16 cellular contexts compared by ENCODE assay signal in genomic region chr1:222373831-222374603, GRCh38.
"Had no signal": no experiment of that assay in that cellular context is flagged by ENCODE, and none has a peak within 500 bp of the region (broad histone marks: within the 10 kb centered on the region; RNA-seq: fewer than 3 reads in every experiment).

No MANE protein-coding gene starts in this region.

- H3K36me3 Mint-ChIP-seq: activated naive CD8-positive, alpha-beta T cell treated with anti-CD3 and anti-CD28 coated beads, Interleukin-2, amount 10 ng/mL, durations not matched to agents 7 days and 5 days; mesothelial cell of epicardium; stimulated activated memory B cell treated with anti-CD40 and anti-IgM and Interleukin-4, amounts not matched to agents 10 μg/mL and 1 μg/mL and 100 μg/mL, for 72 hours had no signal

- H3K4me1 ChIP-seq: esophagus squamous epithelium, pancreas had no signal

- H3K27me3 ChIP-seq: esophagus squamous epithelium, pancreas had no signal

- H3K27me3 Mint-ChIP-seq: activated CD4-positive, alpha-beta memory T cell treated with anti-CD3 and anti-CD28 coated beads, Interleukin-2, amount 10 ng/mL, durations not matched to agents 7 days and 5 days; activated CD4-positive, alpha-beta T cell treated with anti-CD3 and anti-CD28 coated beads for 36 hours; activated naive CD8-positive, alpha-beta T cell treated with anti-CD3 and anti-CD28 coated beads, Interleukin-2, amount 10 ng/mL, durations not matched to agents 7 days and 5 days; activated T-cell treated with anti-CD3 and anti-CD28 coated beads, Interleukin-2, amount 50 U/mL, for 24 hours; stimulated activated memory B cell treated with anti-CD40 and anti-IgM and Interleukin-4, amounts not matched to agents 10 μg/mL and 1 μg/mL and 100 μg/mL, for 72 hours had no signal

- DNase-seq: activated CD4-positive, alpha-beta memory T cell treated with anti-CD3 and anti-CD28 coated beads, Interleukin-2, amount 10 ng/mL, durations not matched to agents 7 days and 5 days; activated CD4-positive, alpha-beta T cell treated with anti-CD3 and anti-CD28 coated beads for 36 hours; activated effector memory CD4-positive, alpha-beta T cell treated with anti-CD3 and anti-CD28 coated beads, Interleukin-2, amount 50 U/mL, for 16 hours; activated naive CD8-positive, alpha-beta T cell treated with anti-CD3 and anti-CD28 coated beads, Interleukin-2, amount 10 ng/mL, durations not matched to agents 7 days and 5 days; activated T-cell treated with anti-CD3 and anti-CD28 coated beads, Interleukin-2, amount 50 U/mL, for 24 hours; cortex of kidney; effector CD4-positive, alpha-beta T cell; esophagus squamous epithelium; foreskin fibroblast; pancreas; substantia nigra; trophoblast cell; WERI-Rb-1 had no signal

- H3K4me3 Mint-ChIP-seq: activated CD4-positive, alpha-beta memory T cell treated with anti-CD3 and anti-CD28 coated beads, Interleukin-2, amount 10 ng/mL, durations not matched to agents 7 days and 5 days; activated CD4-positive, alpha-beta T cell treated with anti-CD3 and anti-CD28 coated beads for 36 hours; activated naive CD8-positive, alpha-beta T cell treated with anti-CD3 and anti-CD28 coated beads, Interleukin-2, amount 10 ng/mL, durations not matched to agents 7 days and 5 days; activated T-cell treated with anti-CD3 and anti-CD28 coated beads, Interleukin-2, amount 50 U/mL, for 24 hours; mesothelial cell of epicardium; stimulated activated memory B cell treated with anti-CD40 and anti-IgM and Interleukin-4, amounts not matched to agents 10 μg/mL and 1 μg/mL and 100 μg/mL, for 72 hours; T-helper 1 cell treated with Interleukin-12 subunit alpha and Interleukin-12 subunit beta and Interleukin-4 antibody, amounts not matched to agents 30 μg/mL and 1 μg/mL, for 36 hours had no signal

- H3K27ac Mint-ChIP-seq: activated CD4-positive, alpha-beta memory T cell treated with anti-CD3 and anti-CD28 coated beads, Interleukin-2, amount 10 ng/mL, durations not matched to agents 7 days and 5 days; activated CD4-positive, alpha-beta T cell treated with anti-CD3 and anti-CD28 coated beads for 36 hours; activated naive CD8-positive, alpha-beta T cell treated with anti-CD3 and anti-CD28 coated beads, Interleukin-2, amount 10 ng/mL, durations not matched to agents 7 days and 5 days; activated T-cell treated with anti-CD3 and anti-CD28 coated beads, Interleukin-2, amount 50 U/mL, for 24 hours; mesothelial cell of epicardium; stimulated activated memory B cell treated with anti-CD40 and anti-IgM and Interleukin-4, amounts not matched to agents 10 μg/mL and 1 μg/mL and 100 μg/mL, for 72 hours; T-helper 1 cell treated with Interleukin-12 subunit alpha and Interleukin-12 subunit beta and Interleukin-4 antibody, amounts not matched to agents 30 μg/mL and 1 μg/mL, for 36 hours had no signal

- ATAC-seq: activated CD4-positive, alpha-beta T cell treated with anti-CD3 and anti-CD28 coated beads for 36 hours; pancreas; stimulated activated memory B cell treated with anti-CD40 and anti-IgM and Interleukin-4, amounts not matched to agents 10 μg/mL and 1 μg/mL and 100 μg/mL, for 72 hours had no signal

- H3K9me3 ChIP-seq: esophagus squamous epithelium, pancreas had no signal

- H3K4me3 ChIP-seq: esophagus squamous epithelium, pancreas had no signal

- H3K36me3 ChIP-seq: esophagus squamous epithelium, pancreas, WERI-Rb-1 had no signal

- H3K27ac ChIP-seq: esophagus squamous epithelium, pancreas, WERI-Rb-1 had no signal

- H3K4me1 Mint-ChIP-seq: activated CD4-positive, alpha-beta memory T cell treated with anti-CD3 and anti-CD28 coated beads, Interleukin-2, amount 10 ng/mL, durations not matched to agents 7 days and 5 days; activated naive CD8-positive, alpha-beta T cell treated with anti-CD3 and anti-CD28 coated beads, Interleukin-2, amount 10 ng/mL, durations not matched to agents 7 days and 5 days; stimulated activated memory B cell treated with anti-CD40 and anti-IgM and Interleukin-4, amounts not matched to agents 10 μg/mL and 1 μg/mL and 100 μg/mL, for 72 hours had no signal

- H3K9me3 Mint-ChIP-seq: activated CD4-positive, alpha-beta memory T cell treated with anti-CD3 and anti-CD28 coated beads, Interleukin-2, amount 10 ng/mL, durations not matched to agents 7 days and 5 days; activated T-cell treated with anti-CD3 and anti-CD28 coated beads, Interleukin-2, amount 50 U/mL, for 24 hours; mesothelial cell of epicardium; stimulated activated memory B cell treated with anti-CD40 and anti-IgM and Interleukin-4, amounts not matched to agents 10 μg/mL and 1 μg/mL and 100 μg/mL, for 72 hours; T-helper 1 cell treated with Interleukin-12 subunit alpha and Interleukin-12 subunit beta and Interleukin-4 antibody, amounts not matched to agents 30 μg/mL and 1 μg/mL, for 36 hours had no signal
